In the genomic region with DNA sequence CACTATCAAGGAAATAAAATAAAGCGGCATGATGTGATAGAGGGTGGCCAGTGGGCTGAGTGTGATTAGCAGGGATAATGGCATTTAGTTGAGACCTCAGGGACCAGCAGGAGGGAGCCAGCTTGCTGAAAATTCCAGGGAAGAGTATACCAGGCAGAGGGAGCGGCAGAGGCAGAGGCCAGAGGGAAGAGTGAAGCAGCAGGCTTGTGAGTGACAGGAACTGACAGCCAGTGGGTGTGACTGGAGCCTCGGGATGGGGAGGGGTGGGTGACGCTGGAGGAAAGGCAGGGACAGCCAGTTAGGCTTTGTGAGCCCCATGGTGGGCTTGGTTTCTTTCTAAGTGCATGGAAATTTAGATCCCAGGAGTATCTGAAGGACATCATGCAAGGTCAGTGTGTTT, we compare ENCODE assay signal across 1 cellular context.
A peak's percentile ranks its signal among the peaks of the same experiment; 100 is the strongest.
TF ChIP-seq lines count a peak whose summit lies in the region.

No MANE protein-coding gene starts in this region.

TF ChIP-seq in GM23338, 12 proteins besides CTCF, POLR2A, EP300 and RAD21 (continued from another document):
- TF ChIP-seq, protein P1, sequence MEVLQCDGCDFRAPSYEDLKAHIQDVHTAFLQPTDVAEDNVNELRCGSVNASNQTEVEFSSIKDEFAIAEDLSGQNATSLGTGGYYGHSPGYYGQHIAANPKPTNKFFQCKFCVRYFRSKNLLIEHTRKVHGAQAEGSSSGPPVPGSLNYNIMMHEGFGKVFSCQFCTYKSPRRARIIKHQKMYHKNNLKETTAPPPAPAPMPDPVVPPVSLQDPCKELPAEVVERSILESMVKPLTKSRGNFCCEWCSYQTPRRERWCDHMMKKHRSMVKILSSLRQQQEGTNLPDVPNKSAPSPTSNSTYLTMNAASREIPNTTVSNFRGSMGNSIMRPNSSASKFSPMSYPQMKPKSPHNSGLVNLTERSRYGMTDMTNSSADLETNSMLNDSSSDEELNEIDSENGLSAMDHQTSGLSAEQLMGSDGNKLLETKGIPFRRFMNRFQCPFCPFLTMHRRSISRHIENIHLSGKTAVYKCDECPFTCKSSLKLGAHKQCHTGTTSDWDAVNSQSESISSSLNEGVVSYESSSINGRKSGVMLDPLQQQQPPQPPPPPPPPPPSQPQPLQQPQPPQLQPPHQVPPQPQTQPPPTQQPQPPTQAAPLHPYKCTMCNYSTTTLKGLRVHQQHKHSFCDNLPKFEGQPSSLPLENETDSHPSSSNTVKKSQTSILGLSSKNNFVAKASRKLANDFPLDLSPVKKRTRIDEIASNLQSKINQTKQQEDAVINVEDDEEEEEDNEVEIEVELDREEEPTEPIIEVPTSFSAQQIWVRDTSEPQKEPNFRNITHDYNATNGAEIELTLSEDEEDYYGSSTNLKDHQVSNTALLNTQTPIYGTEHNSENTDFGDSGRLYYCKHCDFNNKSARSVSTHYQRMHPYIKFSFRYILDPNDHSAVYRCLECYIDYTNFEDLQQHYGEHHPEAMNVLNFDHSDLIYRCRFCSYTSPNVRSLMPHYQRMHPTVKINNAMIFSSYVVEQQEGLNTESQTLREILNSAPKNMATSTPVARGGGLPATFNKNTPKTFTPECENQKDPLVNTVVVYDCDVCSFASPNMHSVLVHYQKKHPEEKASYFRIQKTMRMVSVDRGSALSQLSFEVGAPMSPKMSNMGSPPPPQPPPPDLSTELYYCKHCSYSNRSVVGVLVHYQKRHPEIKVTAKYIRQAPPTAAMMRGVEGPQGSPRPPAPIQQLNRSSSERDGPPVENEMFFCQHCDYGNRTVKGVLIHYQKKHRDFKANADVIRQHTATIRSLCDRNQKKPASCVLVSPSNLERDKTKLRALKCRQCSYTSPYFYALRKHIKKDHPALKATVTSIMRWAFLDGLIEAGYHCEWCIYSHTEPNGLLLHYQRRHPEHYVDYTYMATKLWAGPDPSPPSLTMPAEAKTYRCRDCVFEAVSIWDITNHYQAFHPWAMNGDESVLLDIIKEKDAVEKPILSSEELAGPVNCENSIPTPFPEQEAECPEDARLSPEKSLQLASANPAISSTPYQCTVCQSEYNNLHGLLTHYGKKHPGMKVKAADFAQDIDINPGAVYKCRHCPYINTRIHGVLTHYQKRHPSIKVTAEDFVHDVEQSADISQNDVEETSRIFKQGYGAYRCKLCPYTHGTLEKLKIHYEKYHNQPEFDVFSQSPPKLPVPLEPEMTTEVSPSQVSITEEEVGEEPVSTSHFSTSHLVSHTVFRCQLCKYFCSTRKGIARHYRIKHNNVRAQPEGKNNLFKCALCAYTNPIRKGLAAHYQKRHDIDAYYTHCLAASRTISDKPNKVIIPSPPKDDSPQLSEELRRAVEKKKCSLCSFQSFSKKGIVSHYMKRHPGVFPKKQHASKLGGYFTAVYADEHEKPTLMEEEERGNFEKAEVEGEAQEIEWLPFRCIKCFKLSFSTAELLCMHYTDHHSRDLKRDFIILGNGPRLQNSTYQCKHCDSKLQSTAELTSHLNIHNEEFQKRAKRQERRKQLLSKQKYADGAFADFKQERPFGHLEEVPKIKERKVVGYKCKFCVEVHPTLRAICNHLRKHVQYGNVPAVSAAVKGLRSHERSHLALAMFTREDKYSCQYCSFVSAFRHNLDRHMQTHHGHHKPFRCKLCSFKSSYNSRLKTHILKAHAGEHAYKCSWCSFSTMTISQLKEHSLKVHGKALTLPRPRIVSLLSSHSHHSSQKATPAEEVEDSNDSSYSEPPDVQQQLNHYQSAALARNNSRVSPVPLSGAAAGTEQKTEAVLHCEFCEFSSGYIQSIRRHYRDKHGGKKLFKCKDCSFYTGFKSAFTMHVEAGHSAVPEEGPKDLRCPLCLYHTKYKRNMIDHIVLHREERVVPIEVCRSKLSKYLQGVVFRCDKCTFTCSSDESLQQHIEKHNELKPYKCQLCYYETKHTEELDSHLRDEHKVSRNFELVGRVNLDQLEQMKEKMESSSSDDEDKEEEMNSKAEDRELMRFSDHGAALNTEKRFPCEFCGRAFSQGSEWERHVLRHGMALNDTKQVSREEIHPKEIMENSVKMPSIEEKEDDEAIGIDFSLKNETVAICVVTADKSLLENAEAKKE (CRISPR knock-in tag; IDR thresholded peaks at IDR 0.05), result no peak
- TF ChIP-seq ZNF331 (CRISPR knock-in tag; IDR thresholded peaks at IDR 0.05; ENCODE audit: low read depth) (no peak), ZNF114 (CRISPR knock-in tag; IDR thresholded peaks at IDR 0.05) (no peak), CREB1 (CRISPR knock-in tag; IDR thresholded peaks at IDR 0.05; ENCODE audit: low read depth) (peak; percentile 49)
